In the genomic region with DNA sequence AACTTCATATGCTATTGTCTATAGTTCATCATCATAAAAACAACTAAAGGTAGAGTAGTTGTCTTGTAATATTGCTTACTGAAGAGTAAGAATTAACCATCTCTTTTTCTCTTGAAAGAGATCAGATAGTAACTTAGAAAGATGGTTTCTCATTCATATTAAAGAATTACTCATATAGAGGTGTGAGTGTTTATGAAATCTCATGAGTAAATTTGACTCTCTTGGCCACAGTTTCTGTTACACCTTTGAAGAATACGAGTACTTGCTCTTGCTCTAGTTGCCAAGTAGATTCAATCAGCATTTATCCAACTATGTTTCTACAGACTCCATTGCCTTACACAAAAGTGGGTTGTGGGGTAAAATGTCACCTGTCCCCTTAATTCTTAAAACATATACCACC, we compare ENCODE assay signal across 33 cellular contexts.
"Had no signal": no experiment of that assay in that cellular context is flagged by ENCODE, and none has a peak within 500 bp of the region (broad histone marks: within the 10 kb centered on the region; RNA-seq: fewer than 3 reads in every experiment).

No MANE protein-coding gene starts in this region.

- H3K27ac ChIP-seq: adrenal gland, ascending aorta, body of pancreas, brain microvascular endothelial cell, breast epithelium, cardiac muscle cell had no signal

- H3K4me3 ChIP-seq: adrenal gland, ascending aorta, body of pancreas, breast epithelium, cardiac muscle cell had no signal

- H3K27me3 ChIP-seq: adrenal gland, ascending aorta, body of pancreas, brain microvascular endothelial cell, breast epithelium, cardiac muscle cell had no signal

- H3K4me1 ChIP-seq: adrenal gland, ascending aorta, body of pancreas, breast epithelium had no signal

- H3K36me3 ChIP-seq: adrenal gland, ascending aorta, brain microvascular endothelial cell, breast epithelium, cardiac muscle cell had no signal

- DNase-seq: activated effector memory CD4-positive, alpha-beta T cell treated with anti-CD3 and anti-CD28 coated beads, Interleukin-2, amount 50 U/mL, for 16 hours; activated effector memory CD4-positive, alpha-beta T cell treated with Interleukin-2 at 50 U/mL for 16 hours; activated gamma-delta T cell; activated gamma-delta T cell treated with Interleukin-2 at 50 U/mL for 16 hours; activated naive CD4-positive, alpha-beta T cell; activated naive CD4-positive, alpha-beta T cell treated with anti-CD3 and anti-CD28 coated beads for 36 hours; activated naive CD4-positive, alpha-beta T cell treated with anti-CD3 and anti-CD28 coated beads, Interleukin-2, amount 10 ng/mL, durations not matched to agents 7 days and 5 days; activated naive CD4-positive, alpha-beta T cell treated with anti-CD3 and anti-CD28 coated beads, Interleukin-2, amount 50 U/mL, for 16 hours; activated naive CD4-positive, alpha-beta T cell treated with Interleukin-2 at 50 U/mL for 16 hours; activated naive CD8-positive, alpha-beta T cell treated with anti-CD3 and anti-CD28 coated beads for 36 hours; activated naive CD8-positive, alpha-beta T cell treated with anti-CD3 and anti-CD28 coated beads, Interleukin-2, amount 10 ng/mL, durations not matched to agents 7 days and 5 days; activated naive CD8-positive, alpha-beta T cell treated with anti-CD3 and anti-CD28 coated beads, Interleukin-2, amount 50 U/mL, for 24 hours; activated T-cell treated with anti-CD3 and anti-CD28 coated beads, Interleukin-2, amount 50 U/mL, for 1 hour; activated T-cell treated with anti-CD3 and anti-CD28 coated beads, Interleukin-2, amount 50 U/mL, for 24 hours; activated T-cell treated with anti-CD3 and anti-CD28 coated beads, Interleukin-2, amount 50 U/mL, for 4 hours; activated T-cell treated with anti-CD3 and anti-CD28 coated beads, Interleukin-2, amount 50 U/mL, for 48 hours; activated T-cell treated with anti-CD3 and anti-CD28 coated beads, Interleukin-2, amount 50 U/mL, for 72 hours; adrenal gland; amniotic stem cell; amygdala; anterior cingulate cortex; aorta; body of pancreas; brain microvascular endothelial cell; caudate nucleus; central memory CD4-positive, alpha-beta T cell; cerebellar nuclear complex had no signal

- FAIRE-seq: astrocyte, bronchial epithelial cell had no signal

- H3K9me3 ChIP-seq: adrenal gland, body of pancreas had no signal

- ATAC-seq: activated naive CD8-positive, alpha-beta T cell treated with anti-CD3 and anti-CD28 coated beads, Interleukin-2, amount 50 U/mL, for 24 hours; activated T-cell treated with anti-CD3 and anti-CD28 coated beads, Interleukin-2, amount 50 U/mL, for 4 hours; activated T-helper 17 cell treated with anti-CD3 and anti-CD28 coated beads, Interleukin-2, amount 50 U/mL, for 72 hours; body of pancreas had no signal
